8 cellular contexts compared by ENCODE assay signal in genomic region chr19:57934820-57935665, GRCh38. TPM values are rescaled to one million over a fixed set of nuclear protein-coding genes. Genes with fewer than 3 reads are reported as not detected.
DNase-seq lines count a peak whose midpoint lies in the region; ATAC-seq and TF ChIP-seq lines count a peak whose summit lies in the region.

ZNF418 (minus strand) TSS chr19:57935402; CDS start chr19:57933822, 1,580 bp downstream.

- DNase-seq in NCI-H510A (lab: John Stamatoyannopoulos, UW) (peak; percentile 47), glomerular endothelial cell (ENCODE audit: extremely low read depth, low read depth, low spot score) (peak; percentile 56), neural crest cell (ENCODE audit: low read depth, low spot score) (peak; percentile 53), ureter (ENCODE audit: low spot score) (peak; percentile 74), NCI-H2081 (lab: John Stamatoyannopoulos, UW) (no peak)

- H3K36me3 Mint-ChIP-seq in activated naive CD4-positive, alpha-beta T cell treated with anti-CD3 and anti-CD28 coated beads, Interleukin-2, amount 50 U/mL, for 24 hours: peaks cover 49% of the 10 kb centered on the region
- H3K36me3 Mint-ChIP-seq in neural crest cell (ENCODE audit: low read depth): peaks cover 77% of the 10 kb centered on the region

- peaks cover 9% of the 10 kb centered on the region for H3K4me1 Mint-ChIP-seq in activated naive CD4-positive, alpha-beta T cell treated with anti-CD3 and anti-CD28 coated beads, Interleukin-2, amount 50 U/mL, for 24 hours
- peaks cover 12% of the 10 kb centered on the region for H3K4me1 Mint-ChIP-seq in neural crest cell

- peak within 1 kb of the TSS; percentile 80 for H3K27ac Mint-ChIP-seq in activated naive CD4-positive, alpha-beta T cell treated with anti-CD3 and anti-CD28 coated beads, Interleukin-2, amount 50 U/mL, for 24 hours
- H3K27ac Mint-ChIP-seq in neural crest cell (ENCODE audit: unreplicated experiment): peak within 1 kb of the TSS; percentile 92

- TF ChIP-seq CTCF in neural crest cell (conservative IDR thresholded peaks at IDR 0.05): no peak

- peak within 1 kb of the TSS; percentile 88 for H3K4me3 Mint-ChIP-seq in activated naive CD4-positive, alpha-beta T cell treated with anti-CD3 and anti-CD28 coated beads, Interleukin-2, amount 50 U/mL, for 24 hours
- peak within 1 kb of the TSS; percentile 100 for H3K4me3 Mint-ChIP-seq in neural crest cell

- ATAC-seq in GM18873 (IDR thresholded peaks at IDR 0.05; ENCODE audit: low FRiP score, unreplicated experiment) (peak; percentile 50), GM18858 (IDR thresholded peaks at IDR 0.05; ENCODE audit: unreplicated experiment) (no peak)

- H3K27me3 Mint-ChIP-seq in activated naive CD4-positive, alpha-beta T cell treated with anti-CD3 and anti-CD28 coated beads, Interleukin-2, amount 50 U/mL, for 24 hours: peaks cover 1% of the 10 kb centered on the region
- H3K27me3 Mint-ChIP-seq in neural crest cell (ENCODE audit: low read depth): peaks cover 4% of the 10 kb centered on the region

- peaks cover 19% of the 10 kb centered on the region for H3K9me3 Mint-ChIP-seq in activated naive CD4-positive, alpha-beta T cell treated with anti-CD3 and anti-CD28 coated beads, Interleukin-2, amount 50 U/mL, for 24 hours
- peaks cover 36% of the 10 kb centered on the region for H3K9me3 Mint-ChIP-seq in neural crest cell

RNA-seq across cellular contexts. Expression of gene ZNF418, which starts in this region (rescaled TPM):
- total RNA-seq in glomerular endothelial cell (4.3 and 6.3 TPM in 2 replicates), neural crest cell (21.7 and 30.4 TPM in 2 replicates), ureter (12.1 TPM)

Comparison
In these comparisons a context has a peak if more than half of its experiments do, and no peak if none do; other contexts are left out.
1. DNase-seq: peak in NCI-H510A (single experiment), glomerular endothelial cell (single experiment), neural crest cell (single experiment) and ureter (single experiment); none in NCI-H2081 (0 of 2).